Comparison of ENCODE assay signal across 8 cellular contexts in the genomic region with DNA sequence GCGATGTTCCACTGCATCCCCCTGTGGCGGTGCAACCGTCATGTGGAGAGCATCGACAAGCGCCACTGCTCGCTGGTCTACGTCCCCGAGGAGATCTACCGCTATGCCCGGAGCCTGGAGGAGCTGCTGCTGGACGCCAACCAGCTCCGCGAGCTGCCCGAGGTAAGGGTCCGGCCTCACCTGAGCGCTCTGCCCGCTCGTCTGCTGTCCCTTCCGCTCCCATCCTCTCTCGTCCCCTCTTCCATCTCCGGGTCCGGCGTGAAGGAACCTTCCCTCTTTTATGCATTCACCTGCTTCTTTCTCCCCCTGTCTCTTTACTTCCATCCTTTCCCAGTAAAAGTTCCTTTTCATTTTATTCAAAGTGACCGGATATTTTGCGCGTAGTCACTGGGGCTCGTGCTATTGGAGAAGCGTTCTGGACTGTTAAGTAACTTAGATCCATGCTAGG. TPM values are rescaled to one million over a fixed set of nuclear protein-coding genes. Genes with fewer than 3 reads are reported as not detected.
DNase-seq lines count a peak whose midpoint lies in the region; ATAC-seq and TF ChIP-seq lines count a peak whose summit lies in the region.

No MANE protein-coding gene starts in this region.

- peaks cover 3% of the 10 kb centered on the region for H3K36me3 Mint-ChIP-seq in activated CD4-positive, alpha-beta T cell treated with anti-CD3 and anti-CD28 coated beads, Interleukin-2, amount 10 ng/mL, durations not matched to agents 7 days and 5 days (ENCODE audit: low read depth)

- H3K4me3 ChIP-seq in WI38 (ENCODE audit: low read depth, low read length) = peak overlapping the region; percentile 96
- H3K4me3 ChIP-seq in heart left ventricle = peak overlapping the region; percentile 65 to 96 (median 85)

- peaks cover 0 to 24% (median 11%) of the 10 kb centered on the region in 12 donors for H3K4me1 ChIP-seq in heart left ventricle

- peak overlapping the region; percentile 97 for H3K4me3 Mint-ChIP-seq in activated CD4-positive, alpha-beta T cell treated with anti-CD3 and anti-CD28 coated beads, Interleukin-2, amount 10 ng/mL, durations not matched to agents 7 days and 5 days

- peaks cover 31% of the 10 kb centered on the region for H3K4me1 Mint-ChIP-seq in activated CD4-positive, alpha-beta T cell treated with anti-CD3 and anti-CD28 coated beads, Interleukin-2, amount 10 ng/mL, durations not matched to agents 7 days and 5 days

- H3K9me3 Mint-ChIP-seq in activated CD4-positive, alpha-beta T cell treated with anti-CD3 and anti-CD28 coated beads, Interleukin-2, amount 10 ng/mL, durations not matched to agents 7 days and 5 days = no peaks in the 10 kb centered on the region

- TF ChIP-seq POLR2A in heart left ventricle (IDR thresholded peaks at IDR 0.05) = no peak

- H3K27me3 ChIP-seq in heart left ventricle = peaks cover 0 to 3% (median 0%) of the 10 kb centered on the region in 9 donors

- ATAC-seq in HG03469 (IDR thresholded peaks at IDR 0.05; ENCODE audit: unreplicated experiment) (peak; percentile 4), heart left ventricle (peak; percentile 1 to 48 (median 32))

- no peak for TF ChIP-seq CTCF in WI38 (IDR thresholded peaks at IDR 0.05; ENCODE audit: low read depth, low read length)
- no peak for TF ChIP-seq CTCF in heart left ventricle (IDR thresholded peaks at IDR 0.05)

- 0 to 1% (median 0%) methylated on average over 25 to 28 of the region's 28 CpGs for WGBS in heart left ventricle, 4 donors

- peak overlapping the region; percentile 81 for H3K27ac Mint-ChIP-seq in activated CD4-positive, alpha-beta T cell treated with anti-CD3 and anti-CD28 coated beads, Interleukin-2, amount 10 ng/mL, durations not matched to agents 7 days and 5 days

- intact Hi-C loops in heart left ventricle (cut with DNase I) = loop anchor here in 5 of 10 donors (2.0 to 10.0 kb wide), 5 partner anchors 42 to 250 kb away; a partner anchor contains a TSS

- CTCF ChIA-PET in activated CD4-positive, alpha-beta T cell treated with anti-CD3 and anti-CD28 coated beads, Interleukin-2, amount 10 ng/mL, durations not matched to agents 7 days and 5 days (lab: Charles Lee) = interaction anchor here (0.9 to 1.6 kb wide), 2 partner anchors 13 to 63 kb away, joined by 3 read pairs; no protein-coding TSS in a partner anchor

- peak overlapping the region; percentile 16 to 89 (median 78) for H3K27ac ChIP-seq in heart left ventricle

- peaks cover 39% of the 10 kb centered on the region for H3K27me3 Mint-ChIP-seq in activated CD4-positive, alpha-beta T cell treated with anti-CD3 and anti-CD28 coated beads, Interleukin-2, amount 10 ng/mL, durations not matched to agents 7 days and 5 days

- POLR2A ChIA-PET in activated CD4-positive, alpha-beta T cell treated with anti-CD3 and anti-CD28 coated beads, Interleukin-2, amount 10 ng/mL, durations not matched to agents 7 days and 5 days (lab: Charles Lee) = interaction anchor here (0.6 kb wide), 1 partner anchor 120 kb away, joined by 3 read pairs; no protein-coding TSS in a partner anchor

- H3K36me3 ChIP-seq in heart left ventricle = no peaks in the 10 kb centered on the region

- DNase-seq in activated CD4-positive, alpha-beta T cell treated with anti-CD3 and anti-CD28 coated beads, Interleukin-2, amount 10 ng/mL, durations not matched to agents 7 days and 5 days = no peak
- DNase-seq in activated CD4-positive, alpha-beta T cell treated with anti-CD3 and anti-CD28 coated beads, Interleukin-2, amount 50 U/mL, for 4 hours = no peak
- DNase-seq in heart left ventricle (no peak), retina (peak; percentile 90), AG20443 (ENCODE audit: low spot score) (no peak)
- DNase-seq in stimulated activated CD4-positive, alpha-beta T cell treated with anti-CD3 and anti-CD28 coated beads, Interleukin-4, amount 100 ng/mL, for 24 hours = no peak

- peaks cover 0 to 1% (median 0%) of the 10 kb centered on the region in 12 donors for H3K9me3 ChIP-seq in heart left ventricle

RNA-seq across cellular contexts. Expression of a gene that starts 0.5 kb away (rescaled TPM):
- 1 to 10 TPM; 3.6 to 3.7 TPM for total RNA-seq in activated CD4-positive, alpha-beta T cell treated with anti-CD3 and anti-CD28 coated beads, Interleukin-2, amount 10 ng/mL, durations not matched to agents 7 days and 5 days
- total RNA-seq in heart left ventricle = 10 to 100 TPM in 1 of 9 donors, 1 to 10 TPM in 8; 1.2 to 11.2 (median 3.6) TPM
- polyA plus RNA-seq in heart left ventricle = 1 to 10 TPM; 2.0 to 2.5 TPM
